In genomic region chr16:4090476-4090875, GRCh38 we compare ENCODE assay signal across 13 cellular contexts. TPM values are rescaled to one million over a fixed set of nuclear protein-coding genes. Genes with fewer than 3 reads are reported as not detected.
DNase-seq lines count a peak whose midpoint lies in the region; ATAC-seq and TF ChIP-seq lines count a peak whose summit lies in the region.
"Had no signal": no experiment of that assay in that cellular context is flagged by ENCODE, and none has a peak within 500 bp of the region (broad histone marks: within the 10 kb centered on the region; RNA-seq: fewer than 3 reads in every experiment).

No MANE protein-coding gene starts in this region.

- no peaks in the 10 kb centered on the region for H3K9me3 ChIP-seq in MM.1S (replicated peaks; ENCODE audit: insufficient read depth, low read length)

- H3K4me1 ChIP-seq in GM23338 (ENCODE audit: insufficient read depth) (no peaks in the 10 kb centered on the region), MM.1S (ENCODE audit: low read length) (no peaks in the 10 kb centered on the region)

- H3K79me2 ChIP-seq in GM23338 (replicated peaks; ENCODE audit: insufficient read depth) (0 out of 2 replicates have a peak, but pooled peaks cover 2% of the 10 kb centered on the region), MM.1S (ENCODE audit: low read length) (no peaks in the 10 kb centered on the region)

- no peak overlapping the region; the same call in 2 of the 3 replicates for H3K4me3 Mint-ChIP-seq in GM23338

- H3F3A ChIP-seq in GM23338 (replicated peaks; ENCODE audit: low read depth): no peaks in the 10 kb centered on the region
- H3F3A ChIP-seq in MM.1S (ENCODE audit: insufficient read depth, low read length): no peaks in the 10 kb centered on the region

- H3K27me3 ChIP-seq in GM23338 (ENCODE audit: insufficient read depth) (no peaks in the 10 kb centered on the region), MM.1S (replicated peaks; ENCODE audit: insufficient read depth, low read length) (peaks cover 20% of the 10 kb centered on the region; the same call in 1 of the 2 replicates)

- H3K4me2 ChIP-seq in GM23338 (no peak overlapping the region), MM.1S (ENCODE audit: low read depth, low read length) (no peak overlapping the region)

- H2AFZ ChIP-seq in GM23338 (no peak overlapping the region), MM.1S (ENCODE audit: low read length) (no peak overlapping the region)

- no peaks in the 10 kb centered on the region for H3K9me3 Mint-ChIP-seq in GM23338
- H3K9me3 Mint-ChIP-seq: activated T-helper 2 cell treated with anti-CD3 and anti-CD28 coated beads, Interferon-gamma antibody, Interleukin-2, Interleukin-4, amounts not matched to agents 10 μg/mL and 5 μg/mL and 100 μg/mL, durations not matched to agents 14 hours and 24 hours and 36 hours had no signal

- intact Hi-C loops in sciatic nerve (cut with DNase I): no loop called here

- peaks cover 8% of the 10 kb centered on the region for H3K27me3 Mint-ChIP-seq in GM23338 (ENCODE audit: insufficient read depth, low read depth, poor library complexity)

- H3K4me3 ChIP-seq in GM23338: no peak overlapping the region
- H3K4me3 ChIP-seq in MM.1S (ENCODE audit: low read length): no peak overlapping the region
- H3K4me3 ChIP-seq: SK-N-MC had no signal

- TF ChIP-seq CTCF in GM23338 (conservative IDR thresholded peaks at IDR 0.05; ENCODE audit: low read depth in 2 of 2) (no peak), MM.1S (IDR thresholded peaks at IDR 0.05; ENCODE audit: low read length) (no peak)

- H3K27ac ChIP-seq in GM23338 (ENCODE audit: low read depth) (no peak overlapping the region), MM.1S (ENCODE audit: low read length) (no peak overlapping the region)
- H3K27ac ChIP-seq: C4-2B, SK-N-MC had no signal

- DNase-seq in GM23338 (ENCODE audit: low spot score) (no peak), dermis microvascular lymphatic vessel endothelial cell (ENCODE audit: low read depth in 2 of 2) (peak; percentile 19 to 20), left lobe of liver (ENCODE audit: low spot score) (peak; percentile 53), sciatic nerve (ENCODE audit: low spot score) (no peak), MM.1S (no peak), COLO829 (ENCODE audit: low spot score) (no peak)
- no peak for DNase-seq in activated CD4-positive, alpha-beta T cell treated with anti-CD3 and anti-CD28 coated beads for 1 hour
- DNase-seq: NCI-H526 treated with DMSO at 0.1 percent for 48 hours had no signal

- H4K20me1 ChIP-seq in GM23338 (replicated peaks; ENCODE audit: insufficient read depth) (no peaks in the 10 kb centered on the region), MM.1S (ENCODE audit: insufficient read depth, low read length) (no peaks in the 10 kb centered on the region)

- no peak overlapping the region; the same call in 1 of the 2 replicates for H3K27ac Mint-ChIP-seq in GM23338
- H3K27ac Mint-ChIP-seq: activated T-helper 2 cell treated with anti-CD3 and anti-CD28 coated beads, Interferon-gamma antibody, Interleukin-2, Interleukin-4, amounts not matched to agents 10 μg/mL and 5 μg/mL and 100 μg/mL, durations not matched to agents 14 hours and 24 hours and 36 hours had no signal

- peaks cover 8% of the 10 kb centered on the region for H3K4me1 Mint-ChIP-seq in GM23338

- H3K9ac ChIP-seq in MM.1S (ENCODE audit: low read length): no peak overlapping the region

- ATAC-seq in GM23338 (peak; percentile 23; the same call in 1 of the 3 replicates), left lobe of liver (peak; percentile 48), sciatic nerve (peak; percentile 70), HG03280 (IDR thresholded peaks at IDR 0.05; ENCODE audit: unreplicated experiment) (no peak)
- ATAC-seq: activated CD4-positive, CD25-positive, alpha-beta regulatory T cell treated with anti-CD3 and anti-CD28 coated beads, Interleukin-2, amount 50 U/mL, for 24 hours had no signal

- H3K36me3 Mint-ChIP-seq in GM23338 (ENCODE audit: low read depth): no peaks in the 10 kb centered on the region

- no peaks in the 10 kb centered on the region for H3K9me2 ChIP-seq in GM23338 (ENCODE audit: insufficient read depth)
- no peaks in the 10 kb centered on the region for H3K9me2 ChIP-seq in MM.1S (replicated peaks; ENCODE audit: insufficient read depth, low read length)

- H3K36me3 ChIP-seq in GM23338 (ENCODE audit: insufficient read depth): no peaks in the 10 kb centered on the region
- H3K36me3 ChIP-seq in MM.1S (replicated peaks; ENCODE audit: insufficient read depth, low read length): no peaks in the 10 kb centered on the region

TF ChIP-seq in GM23338, 12 proteins besides CTCF, POLR2A, EP300 and RAD21 (continues in another document):
- TF ChIP-seq EZH2 (IDR thresholded peaks at IDR 0.05; ENCODE audit: low read depth, unreplicated experiment): no peak
- no peak for TF ChIP-seq EZH2phosphoT487 (IDR thresholded peaks at IDR 0.05; ENCODE audit: unreplicated experiment)
- no peak for TF ChIP-seq POLR2AphosphoS5 (IDR thresholded peaks at IDR 0.05; ENCODE audit: low read depth)
- TF ChIP-seq CREB1 (CRISPR knock-in tag; IDR thresholded peaks at IDR 0.05; ENCODE audit: low read depth): no peak
- no peak for TF ChIP-seq ZNF114 (CRISPR knock-in tag; IDR thresholded peaks at IDR 0.05)
- TF ChIP-seq ZNF331 (CRISPR knock-in tag; IDR thresholded peaks at IDR 0.05; ENCODE audit: low read depth): no peak
- no peak for TF ChIP-seq REST (IDR thresholded peaks at IDR 0.05; ENCODE audit: unreplicated experiment)
- TF ChIP-seq STAT1 (IDR thresholded peaks at IDR 0.05; ENCODE audit: unreplicated experiment): no peak

RNA-seq across cellular contexts. Expression of gene ADCY9, which starts 25.8 kb away (rescaled TPM):
- 18.3 and 21.0 TPM in 2 replicates for total RNA-seq in GM23338 (2014; rRNA removed; shearing (Covaris generic))
- polyA plus RNA-seq in GM23338 (2016; fragmentation: Nextera tagmentation; extraction: Ambion mirVana): 1.8 and 2.2 TPM in 2 replicates
- 6.7 and 10.5 TPM in 2 replicates for total RNA-seq in dermis microvascular lymphatic vessel endothelial cell
- 25.4 TPM for total RNA-seq in left lobe of liver
- 25.9 TPM for total RNA-seq in sciatic nerve

Comparison
In these comparisons a context has a peak if more than half of its experiments do, and no peak if none do; other contexts are left out.
1. DNase-seq: peak in dermis microvascular lymphatic vessel endothelial cell (2 of 2) and left lobe of liver (single experiment); none in GM23338 (single experiment), sciatic nerve (single experiment), activated CD4-positive, alpha-beta T cell treated with anti-CD3 and anti-CD28 coated beads for 1 hour (single experiment), MM.1S (single experiment) and COLO829 (single experiment).